In genomic region chr14:92945544-92945943, GRCh38 we compare ENCODE assay signal across 13 cellular contexts. TPM values are rescaled to one million over a fixed set of nuclear protein-coding genes. Genes with fewer than 3 reads are reported as not detected.
DNase-seq lines count a peak whose midpoint lies in the region; ATAC-seq and TF ChIP-seq lines count a peak whose summit lies in the region.
"Had no signal": no experiment of that assay in that cellular context is flagged by ENCODE, and none has a peak within 500 bp of the region (broad histone marks: within the 10 kb centered on the region; RNA-seq: fewer than 3 reads in every experiment).

No MANE protein-coding gene starts in this region.

- peaks cover 30% of the 10 kb centered on the region for H3K4me1 Mint-ChIP-seq in glutamatergic neuron (ENCODE audit: low read depth, unreplicated experiment)

- H3K36me3 ChIP-seq in BLaER1: peaks cover 52% of the 10 kb centered on the region

- peaks cover 48% of the 10 kb centered on the region for H3K4me1 ChIP-seq in BLaER1

- no peak overlapping the region for H3K27ac Mint-ChIP-seq in glutamatergic neuron (ENCODE audit: unreplicated experiment)

- H3K9me3 Mint-ChIP-seq in glutamatergic neuron (ENCODE audit: unreplicated experiment): peaks cover 18% of the 10 kb centered on the region
- H3K9me3 Mint-ChIP-seq: CD8-positive, alpha-beta memory T cell had no signal

- no peak overlapping the region for H3K9ac ChIP-seq in BLaER1

- H3K9me3 ChIP-seq in BLaER1: no peaks in the 10 kb centered on the region

- H3K4me3 ChIP-seq in BLaER1: no peak overlapping the region

- DNase-seq in NCI-H2107 (lab: John Stamatoyannopoulos, UW): peak; percentile 21
- DNase-seq in NCI-H2107 treated with DMSO at 0.1 percent for 48 hours (lab: John Stamatoyannopoulos, UW; ENCODE audit: unreplicated experiment): no peak
- DNase-seq in NCI-H1694 (lab: John Stamatoyannopoulos, UW): peak; percentile 87
- DNase-seq in glutamatergic neuron: peak; percentile 13
- no peak for DNase-seq in A172 (ENCODE audit: low spot score)
- DNase-seq: CD8-positive, alpha-beta memory T cell; HCEC 1CT; NCI-H146; NCI-H2227 treated with DMSO at 0.1 percent for 48 hours had no signal

- H4K20me1 ChIP-seq in BLaER1: peaks cover 55% of the 10 kb centered on the region

- no peak for TF ChIP-seq CTCF in glutamatergic neuron (IDR thresholded peaks at IDR 0.05; ENCODE audit: partially characterized antibody, unreplicated experiment)

- no peak overlapping the region for H3K27ac ChIP-seq in BLaER1

- H3K4me2 ChIP-seq in BLaER1: peak overlapping the region; percentile 72

- no peak overlapping the region for H3K4me3 Mint-ChIP-seq in glutamatergic neuron (ENCODE audit: unreplicated experiment)
- H3K4me3 Mint-ChIP-seq: CD8-positive, alpha-beta memory T cell had no signal

- H3K27me3 Mint-ChIP-seq in glutamatergic neuron (ENCODE audit: unreplicated experiment): peaks cover 13% of the 10 kb centered on the region
- H3K27me3 Mint-ChIP-seq: CD8-positive, alpha-beta memory T cell had no signal

- H3K36me3 Mint-ChIP-seq in glutamatergic neuron (ENCODE audit: unreplicated experiment): no peaks in the 10 kb centered on the region

- H3K27me3 ChIP-seq in BLaER1: no peaks in the 10 kb centered on the region

- no peak for ATAC-seq in GM18868 (IDR thresholded peaks at IDR 0.05; ENCODE audit: unreplicated experiment)

RNA-seq across cellular contexts. Expression of gene CHGA, which starts 22.6 kb away (rescaled TPM):
- 663 TPM for total RNA-seq in glutamatergic neuron (ENCODE audit: unreplicated experiment)
- not detected in 2 replicates for total RNA-seq in A172 (2014; rRNA removed; shearing (Covaris generic))
- total RNA-seq: CD8-positive, alpha-beta memory T cell; HT1080; T-helper 2 cell treated with Interferon-gamma antibody and Interleukin-4, amounts not matched to agents 100 ng/mL and 5 ng/mL, for 36 hours had no signal

Comparison
In these comparisons a context has a peak if more than half of its experiments do, and no peak if none do; other contexts are left out.
1. DNase-seq: peak in NCI-H2107 (single experiment), NCI-H1694 (single experiment) and glutamatergic neuron (single experiment); none in NCI-H2107 treated with DMSO at 0.1 percent for 48 hours (single experiment) and A172 (single experiment).
2. RNA of gene CHGA, which starts 22.6 kb away (total RNA-seq): 663 TPM in glutamatergic neuron (single experiment); not detected in A172; every median in the first group is over 100 times any median in the second.